13 cellular contexts compared by ENCODE assay signal in genomic region chr3:108131795-108132134, GRCh38. TPM values are rescaled to one million over a fixed set of nuclear protein-coding genes. Genes with fewer than 3 reads are reported as not detected.
A peak's percentile ranks its signal among the peaks of the same experiment; 100 is the strongest.
DNase-seq lines count a peak whose midpoint lies in the region; ATAC-seq, FAIRE-seq and TF ChIP-seq lines count a peak whose summit lies in the region.
"Had no signal": no experiment of that assay in that cellular context is flagged by ENCODE, and none has a peak within 500 bp of the region (broad histone marks: within the 10 kb centered on the region; RNA-seq: fewer than 3 reads in every experiment).

No MANE protein-coding gene starts in this region.

- no peak for ATAC-seq in T-cell (replicated peaks in 1 of 4)
- no peak for ATAC-seq in GM19035 (IDR thresholded peaks at IDR 0.05; ENCODE audit: unreplicated experiment)
- no peak for ATAC-seq in HG02759 (IDR thresholded peaks at IDR 0.05; ENCODE audit: unreplicated experiment)

- H3K4me3 Mint-ChIP-seq in T-cell = peak overlapping the region in 1 of 3 donors; percentile 62
- H3K4me3 Mint-ChIP-seq: brain, nephron had no signal

- POLR2A ChIA-PET in T-cell (lab: Charles Lee) = no interaction called here

- peaks cover 91 to 96% (median 92%) of the 10 kb centered on the region in 3 donors for H3K4me1 Mint-ChIP-seq in T-cell

- FAIRE-seq in GM12892 (lab: Jason Lieb, UNC) = peak; percentile 5

- CTCF ChIA-PET in T-cell (lab: Charles Lee) = interaction anchor here (0.6 to 0.8 kb wide), 2 partner anchors 8 to 39 kb away, joined by 3 read pairs; no protein-coding TSS in a partner anchor

- H3K9me3 Mint-ChIP-seq in T-cell = peaks cover 0 to 7% (median 0%) of the 10 kb centered on the region in 3 donors
- H3K9me3 Mint-ChIP-seq: brain, nephron had no signal

- no peak for TF ChIP-seq POLR2A in GM12892 (IDR thresholded peaks at IDR 0.05; ENCODE audit: low read depth, low read length)

- H3K36me3 Mint-ChIP-seq in T-cell = peaks cover 50% of the 10 kb centered on the region
- H3K36me3 Mint-ChIP-seq: brain had no signal

- peak overlapping the region; percentile 30 to 52 for H3K27ac Mint-ChIP-seq in T-cell

- no peaks in the 10 kb centered on the region for H3K27me3 Mint-ChIP-seq in T-cell

- DNase-seq in AML-193 (lab: John Stamatoyannopoulos, UW) = peak; percentile 61 to 64
- no peak for DNase-seq in GM12892 (ENCODE audit: insufficient read length)
- DNase-seq in T-cell = no peak
- DNase-seq in fibroblast of peridontal ligament (ENCODE audit: extremely low read depth) = peak; percentile 7
- DNase-seq in DMS53 (lab: John Stamatoyannopoulos, UW) = no peak
- no peak for DNase-seq in COLO829 (ENCODE audit: low spot score)
- DNase-seq: activated CD4-positive, alpha-beta T cell treated with anti-CD3 and anti-CD28 coated beads, Interleukin-2, amount 50 U/mL, for 1 hour; esophagus squamous epithelium; NCI-H1694 treated with DMSO at 0.1 percent for 48 hours had no signal

RNA-seq across cellular contexts. Expression of gene CD47, which starts 40.9 kb away (rescaled TPM):
- 120 TPM for polyA plus RNA-seq in GM12892 (2012; ENCODE audit: missing spikeins)
- 100 to 1,000 TPM; 154 to 186 (median 161) TPM for total RNA-seq in T-cell

Comparison
In these comparisons a context has a peak if more than half of its experiments do, and no peak if none do; other contexts are left out.
1. DNase-seq: peak in AML-193 (2 of 2) and fibroblast of peridontal ligament (single experiment); none in GM12892 (single experiment), T-cell (0 of 34), DMS53 (single experiment) and COLO829 (single experiment).